ENCODE assay signal across 8 cellular contexts in the genomic region with DNA sequence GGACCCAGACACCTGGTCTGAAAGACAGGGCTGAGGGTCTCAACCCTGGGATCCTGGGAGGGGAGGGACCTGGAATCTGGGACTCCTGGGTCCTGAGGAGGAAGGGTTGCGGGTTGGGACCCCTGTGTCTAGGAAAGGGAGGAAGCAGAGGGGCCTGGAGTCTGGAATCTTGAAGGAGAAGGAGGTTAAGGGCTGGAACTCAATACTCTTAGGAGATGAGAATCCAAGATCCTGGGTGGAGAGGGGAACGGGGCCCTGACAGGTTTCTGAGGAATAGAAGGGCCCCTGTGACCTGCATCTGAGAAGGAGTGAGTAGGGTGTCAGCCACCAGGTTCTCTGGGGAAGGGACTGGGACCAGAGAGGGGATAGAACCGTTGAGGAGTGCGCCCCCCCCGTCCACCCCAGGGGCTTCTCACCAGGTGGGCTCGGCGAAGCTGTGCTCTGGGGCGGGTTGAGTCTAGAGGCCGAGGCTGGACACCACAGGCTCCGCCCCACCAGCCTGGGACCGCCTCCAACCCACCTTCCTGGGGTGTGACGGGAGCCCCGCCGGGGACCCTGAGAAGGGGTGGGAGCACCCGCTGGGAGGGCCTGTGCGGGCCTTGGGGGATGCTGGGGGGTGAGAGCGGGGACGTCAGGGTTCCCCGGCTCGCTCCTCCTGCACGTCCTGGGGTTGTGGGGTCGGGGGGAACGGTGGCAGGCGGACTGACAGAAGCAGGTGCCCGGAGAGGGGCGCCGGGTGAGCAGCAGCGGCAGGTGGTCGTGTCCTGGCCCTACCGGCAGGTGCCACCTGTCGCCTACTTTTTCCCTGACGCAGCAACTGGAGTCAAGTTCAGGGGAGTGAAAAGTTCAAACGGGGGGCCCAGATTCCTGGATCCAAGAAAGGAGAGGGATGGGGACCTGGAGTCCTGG. TPM values are rescaled to one million over a fixed set of nuclear protein-coding genes. Genes with fewer than 3 reads are reported as not detected.
DNase-seq lines count a peak whose midpoint lies in the region; ATAC-seq and TF ChIP-seq lines count a peak whose summit lies in the region.
"Had no signal": no experiment of that assay in that cellular context is flagged by ENCODE, and none has a peak within 500 bp of the region (broad histone marks: within the 10 kb centered on the region; RNA-seq: fewer than 3 reads in every experiment).

Gene MAMSTR, minus strand, starts transcription at position 463 of the 909 bp plus-strand sequence. CDS start 694 bp downstream, outside the sequence.

- WGBS in hepatocyte (ENCODE audit: low lambda C conversion rate, missing lambda C conversion rate), result 94% methylated on average over 26 of the region's 33 CpGs
- 91% methylated on average over 23 of the region's 33 CpGs for WGBS in smooth muscle cell (ENCODE audit: low lambda C conversion rate)

- CTCF ChIA-PET in activated B cell treated with CpG ODN at 0.5 μM for 24 hours (lab: Charles Lee), result no interaction called here

- H2AFZ ChIP-seq in hepatocyte (no peak within 1 kb of the TSS), smooth muscle cell (ENCODE audit: low read depth) (peak within 1 kb of the TSS; percentile 77)

- DNase-seq in HFFc6 (no peak), activated B cell treated with CpG ODN at 0.5 μM for 24 hours (no peak), hepatocyte (ENCODE audit: low spot score) (no peak), smooth muscle cell (lab: John Stamatoyannopoulos, UW; ENCODE audit: unreplicated experiment) (no peak), NCI-H1417 treated with DMSO at 0.1 percent for 48 hours (lab: John Stamatoyannopoulos, UW) (no peak)
- DNase-seq: stimulated activated naive CD4-positive, alpha-beta T cell treated with Interleukin-2 at 50 U/mL for 16 hours had no signal

- H3K27ac ChIP-seq in hepatocyte (peak within 1 kb of the TSS; percentile 10), smooth muscle cell (ENCODE audit: low read depth) (no peak within 1 kb of the TSS)

- H3K27me3 Mint-ChIP-seq in HFFc6 (ENCODE audit: insufficient read depth) (no peaks in the 10 kb centered on the region; the same call in 1 of the 2 replicates), activated B cell treated with CpG ODN at 0.5 μM for 24 hours (no peaks in the 10 kb centered on the region)

- H3K9me3 Mint-ChIP-seq in HFFc6 (no peaks in the 10 kb centered on the region), activated B cell treated with CpG ODN at 0.5 μM for 24 hours (no peaks in the 10 kb centered on the region)

- no peaks in the 10 kb centered on the region for H3K9me2 ChIP-seq in hepatocyte (replicated peaks; ENCODE audit: insufficient read depth)

- intact Hi-C loops in activated B cell treated with CpG ODN at 0.5 μM for 24 hours (cut with micrococcal nuclease), result loop anchor here (1.0 to 10.0 kb wide), 3 partner anchors 19 to 1157 kb away; partner anchors contain the start of genes AKT1S1, ALDH16A1, PIH1D1 and TBC1D17

- H4K20me1 ChIP-seq in hepatocyte (ENCODE audit: insufficient read depth, poor library complexity, severe bottlenecking) (no peaks in the 10 kb centered on the region), smooth muscle cell (ENCODE audit: low read depth) (no peaks in the 10 kb centered on the region)

- H3K4me1 Mint-ChIP-seq in HFFc6 (ENCODE audit: low read depth) (peaks cover 40% of the 10 kb centered on the region), activated B cell treated with CpG ODN at 0.5 μM for 24 hours (peaks cover 22% of the 10 kb centered on the region)

- H3K27ac Mint-ChIP-seq in HFFc6 (peak within 1 kb of the TSS; percentile 99), activated B cell treated with CpG ODN at 0.5 μM for 24 hours (peak within 1 kb of the TSS; percentile 92)

- H3K4me1 ChIP-seq in hepatocyte (ENCODE audit: insufficient read depth), result peaks cover 18% of the 10 kb centered on the region
- H3K4me1 ChIP-seq in smooth muscle cell (ENCODE audit: low read depth), result peaks cover 18% of the 10 kb centered on the region

- ATAC-seq in activated B cell treated with CpG ODN at 0.5 μM for 24 hours (ENCODE audit: low read depth), result no peak
- ATAC-seq in HG03097 (IDR thresholded peaks at IDR 0.05; ENCODE audit: low FRiP score, unreplicated experiment), result no peak
- no peak for ATAC-seq in GM21423 (IDR thresholded peaks at IDR 0.05; ENCODE audit: unreplicated experiment)

- no peaks in the 10 kb centered on the region for H3K36me3 ChIP-seq in hepatocyte (replicated peaks; ENCODE audit: insufficient read depth, low read depth)
- no peaks in the 10 kb centered on the region for H3K36me3 ChIP-seq in smooth muscle cell (ENCODE audit: low read depth)

- H3K4me3 Mint-ChIP-seq in HFFc6 (peak within 1 kb of the TSS; percentile 97), activated B cell treated with CpG ODN at 0.5 μM for 24 hours (peak within 1 kb of the TSS; percentile 95)

- H3K27me3 ChIP-seq in hepatocyte (no peaks in the 10 kb centered on the region), smooth muscle cell (ENCODE audit: low read depth) (no peaks in the 10 kb centered on the region)

- H3K79me2 ChIP-seq in hepatocyte (peaks cover 9% of the 10 kb centered on the region), smooth muscle cell (ENCODE audit: low read depth) (no peaks in the 10 kb centered on the region)

- TF ChIP-seq CTCF in HFFc6 (IDR thresholded peaks at IDR 0.05), result no peak
- no peak for TF ChIP-seq CTCF in activated B cell treated with CpG ODN at 0.5 μM for 24 hours (IDR thresholded peaks at IDR 0.05)
- TF ChIP-seq CTCF in hepatocyte (IDR thresholded peaks at IDR 0.05; ENCODE audit: poor library complexity), result no peak
- no peak for TF ChIP-seq CTCF in smooth muscle cell (IDR thresholded peaks at IDR 0.05; ENCODE audit: borderline replicate concordance, insufficient read depth, poor library complexity, severe bottlenecking)

- H3K9me3 ChIP-seq in hepatocyte (ENCODE audit: low read depth) (no peaks in the 10 kb centered on the region), smooth muscle cell (replicated peaks; ENCODE audit: low read depth) (no peaks in the 10 kb centered on the region)

- H3K36me3 Mint-ChIP-seq in HFFc6 (ENCODE audit: low read depth) (no peaks in the 10 kb centered on the region), activated B cell treated with CpG ODN at 0.5 μM for 24 hours (ENCODE audit: low read depth) (peaks cover 3% of the 10 kb centered on the region)

- POLR2A ChIA-PET in activated B cell treated with CpG ODN at 0.5 μM for 24 hours (lab: Charles Lee), result no interaction called here

- peaks cover 8% of the 10 kb centered on the region for H3F3A ChIP-seq in smooth muscle cell (ENCODE audit: low read depth)

- peak within 1 kb of the TSS; percentile 68 for H3K4me2 ChIP-seq in hepatocyte
- H3K4me2 ChIP-seq in smooth muscle cell, result peak within 1 kb of the TSS; percentile 85

- H3K4me3 ChIP-seq in hepatocyte (no peak within 1 kb of the TSS), smooth muscle cell (peak within 1 kb of the TSS; percentile 80)

- H3K9ac ChIP-seq in smooth muscle cell (ENCODE audit: low read depth), result no peak within 1 kb of the TSS

RNA-seq across cellular contexts. Expression of gene MAMSTR, which starts in this region (rescaled TPM):
- 1 to 10 TPM; 2.7 to 4.5 (median 3.0) TPM for total RNA-seq in HFFc6 (2021; fragmentation: NEBNext Ultra II Directional; extraction: Animal tissue kit (Norgen Biotek cat#: 25700))
- 0.37 and 0.78 TPM in 2 replicates for total RNA-seq in activated B cell treated with CpG ODN at 0.5 μM for 24 hours
- 2.2 and 2.3 TPM in 2 replicates for total RNA-seq in hepatocyte
- polyA plus RNA-seq in hepatocyte, result 5.2 and 7.5 TPM in 2 replicates
- 0.22 and 0.58 TPM in 2 replicates for total RNA-seq in smooth muscle cell
- polyA plus RNA-seq in smooth muscle cell, result 3.2 and 3.9 TPM in 2 replicates
